In genomic region chr5:149174847-149175234, GRCh38 we compare ENCODE assay signal across 17 cellular contexts. TPM values are rescaled to one million over a fixed set of nuclear protein-coding genes. Genes with fewer than 3 reads are reported as not detected.
DNase-seq lines count a peak whose midpoint lies in the region; ATAC-seq, FAIRE-seq and TF ChIP-seq lines count a peak whose summit lies in the region.
"Had no signal": no experiment of that assay in that cellular context is flagged by ENCODE, and none has a peak within 500 bp of the region (broad histone marks: within the 10 kb centered on the region; RNA-seq: fewer than 3 reads in every experiment).

No MANE protein-coding gene starts in this region.

- no peak overlapping the region for H2BK5ac ChIP-seq in mesenchymal stem cell (ENCODE audit: low read depth, low read length, poor library complexity, severe bottlenecking)

- H3K9me3 Mint-ChIP-seq in chondrocyte (ENCODE audit: low read depth) = no peaks in the 10 kb centered on the region
- H3K9me3 Mint-ChIP-seq in stimulated activated naive CD8-positive, alpha-beta T cell treated with anti-CD3 and anti-CD28 coated beads, Interleukin-15, amount 100 ng/mL, for 72 hours = no peaks in the 10 kb centered on the region
- H3K9me3 Mint-ChIP-seq: activated CD8-positive, alpha-beta T cell treated with anti-CD3 and anti-CD28 coated beads for 36 hours; effector memory CD8-positive, alpha-beta T cell; natural killer cell had no signal

- H3K27me3 Mint-ChIP-seq in chondrocyte (ENCODE audit: low read depth) = no peaks in the 10 kb centered on the region
- peaks cover 14% of the 10 kb centered on the region for H3K27me3 Mint-ChIP-seq in stimulated activated naive CD8-positive, alpha-beta T cell treated with anti-CD3 and anti-CD28 coated beads, Interleukin-15, amount 100 ng/mL, for 72 hours

- H3K36me3 ChIP-seq in heart left ventricle (no peaks in the 10 kb centered on the region), mesenchymal stem cell (ENCODE audit: control insufficient read depth in 1 of 2, insufficient read depth in 2 of 2, low read depth in 1 of 2, low read length in 2 of 2) (no peaks in the 10 kb centered on the region), upper lobe of left lung (no peaks in the 10 kb centered on the region)

- peak overlapping the region; percentile 84 for H3K9ac ChIP-seq in mesenchymal stem cell (ENCODE audit: low read length)

- no peak for ATAC-seq in heart left ventricle
- ATAC-seq in left ventricle myocardium superior = no peak
- peak in 1 of 2 donors; percentile 5 for ATAC-seq in upper lobe of left lung (ENCODE audit: low FRiP score in 2 of 2)
- ATAC-seq in stimulated activated naive CD8-positive, alpha-beta T cell treated with anti-CD3 and anti-CD28 coated beads, Interleukin-15, amount 100 ng/mL, for 72 hours = no peak
- ATAC-seq: activated CD8-positive, alpha-beta T cell treated with anti-CD3 and anti-CD28 coated beads for 36 hours; effector memory CD8-positive, alpha-beta T cell; natural killer cell had no signal

- H3K14ac ChIP-seq in mesenchymal stem cell (ENCODE audit: low read length in 2 of 2) = no peak overlapping the region

- WGBS in heart left ventricle, 4 donors = 64 to 74% (median 68%) methylated on average over 3 of the region's 3 CpGs
- WGBS in mesenchymal stem cell = 100% methylated on average over 3 of the region's 3 CpGs
- WGBS in upper lobe of left lung, 2 donors = 91 to 92% methylated on average over 3 of the region's 3 CpGs

- H3K4me1 ChIP-seq in heart left ventricle (peaks cover 16 to 95% (median 73%) of the 10 kb centered on the region in 12 donors), mesenchymal stem cell (ENCODE audit: control insufficient read depth, insufficient read depth, low read depth, low read length) (peaks cover 11% of the 10 kb centered on the region), upper lobe of left lung (peaks cover 4 to 25% (median 17%) of the 10 kb centered on the region in 4 donors)

- peaks cover 3% of the 10 kb centered on the region for H3K36me3 Mint-ChIP-seq in chondrocyte (ENCODE audit: low read depth)
- H3K36me3 Mint-ChIP-seq: natural killer cell had no signal

- H2BK120ac ChIP-seq in mesenchymal stem cell (ENCODE audit: low read depth, low read length) = peak overlapping the region; percentile 58

- H2AK5ac ChIP-seq in mesenchymal stem cell (ENCODE audit: low read length, severe bottlenecking) = no peak overlapping the region

- H3K27ac ChIP-seq in heart left ventricle = peak overlapping the region; percentile 74 to 90 (median 84)
- H3K27ac ChIP-seq in mesenchymal stem cell (ENCODE audit: low read length, poor library complexity, severe bottlenecking) = no peak overlapping the region
- peak overlapping the region; percentile 13 to 64 (median 56) for H3K27ac ChIP-seq in upper lobe of left lung

- no peak overlapping the region for H4K91ac ChIP-seq in mesenchymal stem cell (ENCODE audit: low read length)

- peaks cover 46% of the 10 kb centered on the region for H3K4me1 Mint-ChIP-seq in chondrocyte (ENCODE audit: low read depth)
- no peaks in the 10 kb centered on the region for H3K4me1 Mint-ChIP-seq in stimulated activated naive CD8-positive, alpha-beta T cell treated with anti-CD3 and anti-CD28 coated beads, Interleukin-15, amount 100 ng/mL, for 72 hours
- H3K4me1 Mint-ChIP-seq: natural killer cell had no signal

- no peak overlapping the region for H3K4me3 Mint-ChIP-seq in chondrocyte (ENCODE audit: unreplicated experiment)
- no peak overlapping the region for H3K4me3 Mint-ChIP-seq in stimulated activated naive CD8-positive, alpha-beta T cell treated with anti-CD3 and anti-CD28 coated beads, Interleukin-15, amount 100 ng/mL, for 72 hours
- H3K4me3 Mint-ChIP-seq: activated CD8-positive, alpha-beta T cell treated with anti-CD3 and anti-CD28 coated beads for 36 hours; effector memory CD8-positive, alpha-beta T cell; natural killer cell had no signal

- no peak overlapping the region for H2BK15ac ChIP-seq in mesenchymal stem cell (ENCODE audit: low read depth, poor library complexity, severe bottlenecking)

- H3K27me3 ChIP-seq in heart left ventricle (no peaks in the 10 kb centered on the region), mesenchymal stem cell (ENCODE audit: control insufficient read depth in 1 of 2, insufficient read depth in 1 of 2, low read length in 2 of 2) (no peaks in the 10 kb centered on the region), upper lobe of left lung (no peaks in the 10 kb centered on the region)

- H3K79me1 ChIP-seq in mesenchymal stem cell (replicated peaks; ENCODE audit: low read length, poor library complexity, severe bottlenecking) = peaks cover 8% of the 10 kb centered on the region

- peak overlapping the region in 1 of 2 experiments; percentile 63 for H3K18ac ChIP-seq in mesenchymal stem cell (ENCODE audit: low read depth in 1 of 2, low read length in 2 of 2)

- FAIRE-seq in HTR-8/SVneo (lab: Jason Lieb, UNC) = no peak
- FAIRE-seq: A204.1, GM18507, TTC549 had no signal

- peak overlapping the region in 1 of 2 experiments; percentile 13 for H3K23ac ChIP-seq in mesenchymal stem cell (ENCODE audit: low read length in 2 of 2)

- peak overlapping the region; percentile 95 for H3K27ac Mint-ChIP-seq in chondrocyte (ENCODE audit: unreplicated experiment)
- no peak overlapping the region for H3K27ac Mint-ChIP-seq in stimulated activated naive CD8-positive, alpha-beta T cell treated with anti-CD3 and anti-CD28 coated beads, Interleukin-15, amount 100 ng/mL, for 72 hours
- H3K27ac Mint-ChIP-seq: activated CD8-positive, alpha-beta T cell treated with anti-CD3 and anti-CD28 coated beads for 36 hours; effector memory CD8-positive, alpha-beta T cell; natural killer cell had no signal

- H2BK12ac ChIP-seq in mesenchymal stem cell (ENCODE audit: low read length in 2 of 2) = peak overlapping the region; percentile 15 to 35

- no peak overlapping the region for H3K4me3 ChIP-seq in heart left ventricle
- H3K4me3 ChIP-seq in mesenchymal stem cell (ENCODE audit: insufficient read depth in 1 of 2, low read depth in 1 of 2, low read length in 2 of 2) = peak overlapping the region in 1 of 2 experiments; percentile 2
- H3K4me3 ChIP-seq in upper lobe of left lung = no peak overlapping the region

- no peak for DNase-seq in heart left ventricle
- no peak for DNase-seq in left ventricle myocardium superior
- DNase-seq in chondrocyte (ENCODE audit: low spot score) = no peak
- DNase-seq in mesenchymal stem cell = peak; percentile 51
- DNase-seq in upper lobe of left lung = no peak
- no peak for DNase-seq in stimulated activated naive CD8-positive, alpha-beta T cell treated with anti-CD3 and anti-CD28 coated beads, Interleukin-15, amount 100 ng/mL, for 72 hours
- DNase-seq in NCI-H1436 treated with DMSO at 0.1 percent for 48 hours (lab: John Stamatoyannopoulos, UW) = no peak
- no peak for DNase-seq in HTR-8/SVneo (ENCODE audit: insufficient read length, low spot score)
- DNase-seq: activated CD8-positive, alpha-beta T cell treated with anti-CD3 and anti-CD28 coated beads for 36 hours; effector memory CD8-positive, alpha-beta T cell; natural killer cell; NCI-H1930; NCI-H69; stimulated activated naive CD4-positive, alpha-beta T cell treated with Interleukin-2 at 50 U/mL for 16 hours had no signal

- intact Hi-C loops in heart left ventricle (cut with DNase I) (loop anchor here in 3 of 10 donors (5.0 kb wide), 2 partner anchors 33 to 42 kb away; partner anchors contain the start of gene ABLIM3 (in 3 of the 3)), left ventricle myocardium superior (cut with micrococcal nuclease) (no loop called here)

- TF ChIP-seq POLR2A in heart left ventricle (IDR thresholded peaks at IDR 0.05) (no peak), upper lobe of left lung (IDR thresholded peaks at IDR 0.05) (no peak)

- H3K9me3 ChIP-seq in heart left ventricle (no peaks in the 10 kb centered on the region), mesenchymal stem cell (ENCODE audit: control insufficient read depth, low read length) (no peaks in the 10 kb centered on the region), upper lobe of left lung (no peaks in the 10 kb centered on the region)

- H3K4ac ChIP-seq in mesenchymal stem cell (ENCODE audit: low read depth in 1 of 2, low read length in 2 of 2) = no peak overlapping the region

- H3K4me2 ChIP-seq in mesenchymal stem cell (ENCODE audit: low read length, poor library complexity, severe bottlenecking) = no peak overlapping the region

- no peak overlapping the region for H4K8ac ChIP-seq in mesenchymal stem cell (ENCODE audit: low read length)

- TF ChIP-seq CTCF in heart left ventricle (IDR thresholded peaks at IDR 0.05) (no peak), chondrocyte (IDR thresholded peaks at IDR 0.05) (no peak), upper lobe of left lung (IDR thresholded peaks at IDR 0.05) (no peak)

- H2AFZ ChIP-seq in mesenchymal stem cell (ENCODE audit: low read depth, low read length) = no peak overlapping the region

- no peak for TF ChIP-seq EP300 in upper lobe of left lung (IDR thresholded peaks at IDR 0.05)

RNA-seq across cellular contexts. Expression of gene ABLIM3, which starts 33.5 kb away (rescaled TPM):
- total RNA-seq in heart left ventricle (100 to 1,000 TPM in 4 of 9 donors, 10 to 100 TPM in 5; 70.0 to 175 (median 97.8) TPM), left ventricle myocardium superior (130 TPM), chondrocyte (7.6 to 16.0 TPM (median 15.4 TPM) in 3 replicates), upper lobe of left lung (10 to 100 TPM in 5 of 6 donors, 1 to 10 TPM in 1; 7.2 to 38.0 (median 21.0) TPM)
- 100 to 1,000 TPM in 1 of 2 donors, 10 to 100 TPM in 1; 43.2 to 103 TPM for polyA plus RNA-seq in heart left ventricle
- 91.1 TPM for polyA plus RNA-seq in mesenchymal stem cell (2013, experiment 1 of 2)
- polyA plus RNA-seq in mesenchymal stem cell (2013, experiment 2 of 2) = 90.1 TPM
- total RNA-seq: activated CD8-positive, alpha-beta T cell treated with anti-CD3 and anti-CD28 coated beads for 36 hours had no signal
